22 cellular contexts compared by ENCODE assay signal in the genomic region with DNA sequence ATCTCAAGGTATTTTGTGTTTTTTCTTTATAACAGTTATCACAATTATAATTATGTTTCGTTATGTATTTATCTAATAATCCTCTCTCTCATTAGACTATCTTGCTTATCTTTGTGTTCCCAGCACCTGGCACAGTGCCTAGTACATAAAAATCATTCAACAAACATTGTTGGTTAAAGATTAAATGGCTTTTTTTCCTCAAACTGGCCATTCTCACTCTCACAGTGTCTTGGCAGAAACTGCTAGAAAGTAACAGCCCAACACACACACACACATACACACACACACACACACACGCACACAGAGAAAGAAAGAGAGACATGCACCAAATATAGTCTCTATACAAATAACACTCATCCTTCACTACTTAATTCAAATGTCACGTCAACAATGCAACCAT. TPM values are rescaled to one million over a fixed set of nuclear protein-coding genes. Genes with fewer than 3 reads are reported as not detected.
"Had no signal": no experiment of that assay in that cellular context is flagged by ENCODE, and none has a peak within 500 bp of the region (broad histone marks: within the 10 kb centered on the region; RNA-seq: fewer than 3 reads in every experiment).

No MANE protein-coding gene starts in this region.

- H3K9me3 Mint-ChIP-seq: activated naive CD4-positive, alpha-beta T cell treated with anti-CD3 and anti-CD28 coated beads, Interleukin-2, amount 50 U/mL, for 72 hours; nephron progenitor cell; T-helper 1 cell treated with Interleukin-12 subunit alpha and Interleukin-12 subunit beta and Interleukin-4 antibody, amounts not matched to agents 30 μg/mL and 1 μg/mL, for 36 hours had no signal

- H3K36me3 ChIP-seq: heart left ventricle, tibial nerve had no signal

- H3K4me3 Mint-ChIP-seq: activated CD8-positive, alpha-beta T cell treated with anti-CD3 and anti-CD28 coated beads, Interleukin-2, amount 10 ng/mL, durations not matched to agents 7 days and 5 days; memory B cell; nephron progenitor cell; stimulated activated memory B cell treated with anti-CD40 and anti-IgM and Interleukin-4, amounts not matched to agents 10 μg/mL and 1 μg/mL and 100 μg/mL, for 72 hours; T-helper 1 cell treated with Interleukin-12 subunit alpha and Interleukin-12 subunit beta and Interleukin-4 antibody, amounts not matched to agents 30 μg/mL and 1 μg/mL, for 36 hours; WTC11 had no signal

- H3K36me3 Mint-ChIP-seq: activated naive CD4-positive, alpha-beta T cell treated with anti-CD3 and anti-CD28 coated beads, Interleukin-2, amount 50 U/mL, for 72 hours; stimulated activated memory B cell treated with anti-CD40 and anti-IgM and Interleukin-4, amounts not matched to agents 10 μg/mL and 1 μg/mL and 100 μg/mL, for 72 hours had no signal

- FAIRE-seq: frontal cortex had no signal

- H3K9me3 ChIP-seq: tibial nerve had no signal

- ATAC-seq: activated CD8-positive, alpha-beta T cell treated with anti-CD3 and anti-CD28 coated beads, Interleukin-2, amount 10 ng/mL, durations not matched to agents 7 days and 5 days; activated naive CD4-positive, alpha-beta T cell treated with anti-CD3 and anti-CD28 coated beads, Interleukin-2, amount 50 U/mL, for 72 hours; heart left ventricle; SK-N-SH treated with all-trans-retinoic acid at 6 μM for 48 hours; stimulated activated memory B cell treated with anti-CD40 and anti-IgM and Interleukin-4, amounts not matched to agents 10 μg/mL and 1 μg/mL and 100 μg/mL, for 72 hours; WTC11 had no signal

- H3K27ac ChIP-seq: coronary artery, heart left ventricle had no signal

- H3K27ac Mint-ChIP-seq: activated CD8-positive, alpha-beta T cell treated with anti-CD3 and anti-CD28 coated beads, Interleukin-2, amount 10 ng/mL, durations not matched to agents 7 days and 5 days; activated naive CD4-positive, alpha-beta T cell treated with anti-CD3 and anti-CD28 coated beads, Interleukin-2, amount 50 U/mL, for 72 hours; memory B cell; nephron progenitor cell; stimulated activated memory B cell treated with anti-CD40 and anti-IgM and Interleukin-4, amounts not matched to agents 10 μg/mL and 1 μg/mL and 100 μg/mL, for 72 hours; T-helper 1 cell treated with Interleukin-12 subunit alpha and Interleukin-12 subunit beta and Interleukin-4 antibody, amounts not matched to agents 30 μg/mL and 1 μg/mL, for 36 hours; WTC11 had no signal

- H3K4me3 ChIP-seq: coronary artery, heart left ventricle, tibial nerve had no signal

- H3K27me3 ChIP-seq: tibial nerve had no signal

- DNase-seq: activated CD4-positive, alpha-beta T cell treated with anti-CD3 and anti-CD28 coated beads for 48 hours; activated CD8-positive, alpha-beta memory T cell treated with anti-CD3 and anti-CD28 coated beads, Interleukin-2, amount 50 U/mL, for 4 hours; activated CD8-positive, alpha-beta T cell treated with anti-CD3 and anti-CD28 coated beads, Interleukin-2, amount 10 ng/mL, durations not matched to agents 7 days and 5 days; activated effector memory CD4-positive, alpha-beta T cell treated with anti-CD3 and anti-CD28 coated beads, Interleukin-2, amount 50 U/mL, for 16 hours; activated T-cell treated with anti-CD3 and anti-CD28 coated beads, Interleukin-2, amount 50 U/mL, for 48 hours; caudate nucleus; effector memory CD4-positive, alpha-beta T cell; heart left ventricle; nephron progenitor cell; stimulated activated CD4-positive, alpha-beta T cell treated with anti-CD3 and anti-CD28 coated beads, Interleukin-12 subunit alpha, Interleukin-12 subunit beta, amount 100 ng/mL, for 4 hours; stimulated activated CD4-positive, alpha-beta T cell treated with anti-CD3 and anti-CD28 coated beads, Interleukin-2, amount 100 ng/mL, for 24 hours had no signal

RNA-seq across cellular contexts. Expression of a gene that starts 36.8 kb away (rescaled TPM):
- total RNA-seq: activated CD8-positive, alpha-beta T cell treated with anti-CD3 and anti-CD28 coated beads, Interleukin-2, amount 10 ng/mL, durations not matched to agents 7 days and 5 days; activated naive CD4-positive, alpha-beta T cell treated with anti-CD3 and anti-CD28 coated beads, Interleukin-2, amount 50 U/mL, for 72 hours; frontal cortex; heart left ventricle; omental fat pad; subcutaneous adipose tissue; tibial nerve; WTC11 had no signal
- polyA plus RNA-seq: heart left ventricle had no signal

RNA-seq across cellular contexts. Expression of a gene that starts 47.3 kb away (rescaled TPM):
- total RNA-seq: activated CD8-positive, alpha-beta T cell treated with anti-CD3 and anti-CD28 coated beads, Interleukin-2, amount 10 ng/mL, durations not matched to agents 7 days and 5 days; activated naive CD4-positive, alpha-beta T cell treated with anti-CD3 and anti-CD28 coated beads, Interleukin-2, amount 50 U/mL, for 72 hours; frontal cortex; heart left ventricle; omental fat pad; subcutaneous adipose tissue; tibial nerve; WTC11 had no signal
- polyA plus RNA-seq: heart left ventricle had no signal
